ENCODE assay signal across 8 cellular contexts in genomic region chr20:53587157-53587703, GRCh38. TPM values are rescaled to one million over a fixed set of nuclear protein-coding genes. Genes with fewer than 3 reads are reported as not detected.
A peak's percentile ranks its signal among the peaks of the same experiment; 100 is the strongest.
DNase-seq lines count a peak whose midpoint lies in the region; ATAC-seq, FAIRE-seq and TF ChIP-seq lines count a peak whose summit lies in the region.
"Not testable (repeated sequence)": the region's sequence is repeated elsewhere in the genome, so short reads cannot be mapped to it uniquely, and the experiment has no call there.

No MANE protein-coding gene starts in this region.

- H3K4me3 ChIP-seq in CD8-positive, alpha-beta memory T cell (ENCODE audit: low read length); K562; iPS-20b (ENCODE audit: low read length); upper lobe of right lung: not testable (repeated sequence)

- BruUV-seq in K562 (replicated peaks; lab: Mats Ljungman, UMichigan), result not testable (repeated sequence)

- TF ChIP-seq POLR2A in K562 (conservative IDR thresholded peaks at IDR 0.05), result not testable (repeated sequence)

- TF ChIP-seq RAD21 in K562 (CRISPR knock-in tag; conservative IDR thresholded peaks at IDR 0.05 in 1 of 2, IDR thresholded peaks at IDR 0.05 in 1 of 2), result not testable (repeated sequence)

- peak overlapping the region; percentile 81 to 96 (median 88) for H3K4me3 Mint-ChIP-seq in CD8-positive, alpha-beta memory T cell
- H3K4me3 Mint-ChIP-seq in IgD-negative memory B cell (peak overlapping the region in 3 of 4 donors; percentile 54 to 89 (median 78)), T-cell (peak overlapping the region; percentile 71 to 90 (median 75))
- peak overlapping the region; percentile 29 for H3K4me3 Mint-ChIP-seq in activated T-cell treated with anti-CD3 and anti-CD28 coated beads, Interleukin-2, amount 50 U/mL, for 4 hours
- H3K4me3 Mint-ChIP-seq in osteocyte (ENCODE audit: unreplicated experiment), result not testable (repeated sequence)

- H3K27me3 ChIP-seq in CD8-positive, alpha-beta memory T cell (ENCODE audit: insufficient read depth, low read length, poor library complexity, severe bottlenecking); K562 (ENCODE audit: control insufficient read depth in 2 of 2, insufficient read depth in 2 of 2, low read length in 2 of 2); iPS-20b (ENCODE audit: insufficient read depth, low read length); upper lobe of right lung: not testable (repeated sequence)

- H4K20me1 ChIP-seq in K562 (replicated peaks; ENCODE audit: control insufficient read depth, insufficient read depth, low read length), result not testable (repeated sequence)

- H3K27ac Mint-ChIP-seq in CD8-positive, alpha-beta memory T cell, result peak overlapping the region; percentile 90 to 97 (median 94)
- peak overlapping the region; percentile 87 to 96 (median 95) for H3K27ac Mint-ChIP-seq in IgD-negative memory B cell
- H3K27ac Mint-ChIP-seq in T-cell, result peak overlapping the region; percentile 95
- H3K27ac Mint-ChIP-seq in osteocyte (ENCODE audit: unreplicated experiment), result peak overlapping the region; percentile 88

- peaks cover 48% of the 10 kb centered on the region for H3K4me1 ChIP-seq in CD8-positive, alpha-beta memory T cell (ENCODE audit: insufficient read depth, low read length)
- not testable (repeated sequence) for H3K4me1 ChIP-seq in K562 (replicated peaks in 1 of 2; ENCODE audit: control insufficient read depth in 2 of 2, insufficient read depth in 2 of 2, low read length in 2 of 2)
- H3K4me1 ChIP-seq in iPS-20b (ENCODE audit: insufficient read depth, low read length), result peaks cover 25% of the 10 kb centered on the region
- peaks cover 39% of the 10 kb centered on the region for H3K4me1 ChIP-seq in upper lobe of right lung

- POLR2A ChIA-PET in CD8-positive, alpha-beta memory T cell (lab: Charles Lee), result interaction anchor here (0.5 kb wide), 1 partner anchor 96 kb away, joined by 5 read pairs; no protein-coding TSS in a partner anchor
- POLR2A ChIA-PET in T-cell (lab: Charles Lee), result interaction anchor here (0.6 kb wide), 2 partner anchors 20 to 97 kb away, joined by 5 to 8 read pairs; no protein-coding TSS in a partner anchor
- POLR2A ChIA-PET in K562 (lab: Yijun Ruan, JAX), result interaction anchor here (0.9 kb wide), 1 partner anchor 164 kb away, joined by 3 read pairs; no protein-coding TSS in a partner anchor

- H3K27me3 Mint-ChIP-seq in CD8-positive, alpha-beta memory T cell; IgD-negative memory B cell; T-cell; activated T-cell treated with anti-CD3 and anti-CD28 coated beads, Interleukin-2, amount 50 U/mL, for 4 hours (ENCODE audit: low read depth); osteocyte (ENCODE audit: unreplicated experiment): not testable (repeated sequence)

- H3K36me3 Mint-ChIP-seq in CD8-positive, alpha-beta memory T cell, result peaks cover 4 to 17% (median 8%) of the 10 kb centered on the region in 3 donors
- not testable (repeated sequence) for H3K36me3 Mint-ChIP-seq in IgD-negative memory B cell; T-cell; activated T-cell treated with anti-CD3 and anti-CD28 coated beads, Interleukin-2, amount 50 U/mL, for 4 hours (ENCODE audit: insufficient read depth)
- peaks cover 11% of the 10 kb centered on the region for H3K36me3 Mint-ChIP-seq in osteocyte (ENCODE audit: unreplicated experiment)

- TF ChIP-seq CTCF in K562 (IDR thresholded peaks at IDR 0.05 in 2 of 3, conservative IDR thresholded peaks at IDR 0.05 in 1 of 3; ENCODE audit: insufficient read depth in 2 of 3, low read depth in 1 of 3, low read length in 3 of 3); osteocyte (IDR thresholded peaks at IDR 0.05); upper lobe of right lung (IDR thresholded peaks at IDR 0.05): not testable (repeated sequence)

- H3K27ac ChIP-seq in CD8-positive, alpha-beta memory T cell (ENCODE audit: low read depth, low read length), result peak overlapping the region; percentile 24
- peak overlapping the region; percentile 2; the same call in 1 of the 3 replicates for H3K27ac ChIP-seq in K562 (ENCODE audit: extremely low read depth, low read depth, low read length)
- not testable (repeated sequence) for H3K27ac ChIP-seq in iPS-20b (ENCODE audit: low read length)
- peak overlapping the region; percentile 24 for H3K27ac ChIP-seq in upper lobe of right lung

- not testable (repeated sequence) for TF ChIP-seq EP300 in K562 (IDR thresholded peaks at IDR 0.05; ENCODE audit: low read length)

- WGBS in K562 (ENCODE audit: insufficient coverage, low coverage, missing lambda C conversion rate), result 24% methylated on average over 1 of the region's 1 CpG

- not testable (repeated sequence) for H3K9me1 ChIP-seq in K562 (ENCODE audit: control insufficient read depth, insufficient read depth, low read length)

- not testable (repeated sequence) for H3K9me3 ChIP-seq in CD8-positive, alpha-beta memory T cell (ENCODE audit: low read length); K562 (replicated peaks; ENCODE audit: control insufficient read depth, insufficient read depth, low read depth, low read length); iPS-20b (ENCODE audit: insufficient read depth, low read depth, low read length); upper lobe of right lung

- peaks cover 69 to 92% (median 79%) of the 10 kb centered on the region in 3 donors for H3K4me1 Mint-ChIP-seq in CD8-positive, alpha-beta memory T cell
- H3K4me1 Mint-ChIP-seq in IgD-negative memory B cell (peaks cover 49 to 54% (median 50%) of the 10 kb centered on the region in 3 donors), T-cell (peaks cover 69 to 89% (median 69%) of the 10 kb centered on the region in 3 donors), osteocyte (ENCODE audit: unreplicated experiment) (peaks cover 85% of the 10 kb centered on the region)
- peaks cover 72% of the 10 kb centered on the region for H3K4me1 Mint-ChIP-seq in activated T-cell treated with anti-CD3 and anti-CD28 coated beads, Interleukin-2, amount 50 U/mL, for 4 hours (ENCODE audit: low read depth)

- in situ Hi-C loops in K562 (cut with MboI), result not testable (repeated sequence)

- peak overlapping the region; percentile 29; the same call in 1 of the 2 replicates for H3K4me2 ChIP-seq in K562 (ENCODE audit: insufficient read depth, low read length)

- not testable (repeated sequence) for H3K9me3 Mint-ChIP-seq in CD8-positive, alpha-beta memory T cell; IgD-negative memory B cell; T-cell; activated T-cell treated with anti-CD3 and anti-CD28 coated beads, Interleukin-2, amount 50 U/mL, for 4 hours; osteocyte (ENCODE audit: unreplicated experiment)

- H2AFZ ChIP-seq in K562 (ENCODE audit: low read depth, low read length), result not testable (repeated sequence)

- intact Hi-C loops in K562 (cut with micrococcal nuclease); upper lobe of right lung (cut with DNase I): not testable (repeated sequence)

- not testable (repeated sequence) for FAIRE-seq in K562 (lab: Jason Lieb, UNC)

- H3K79me2 ChIP-seq in K562 (ENCODE audit: control insufficient read depth, insufficient read depth, low read length), result peaks cover 97% of the 10 kb centered on the region

- H3K9ac ChIP-seq in K562 (ENCODE audit: insufficient read depth in 1 of 2, low read depth in 2 of 2, low read length in 2 of 2) (peak overlapping the region in 1 of 2 experiments; percentile 44; a peak in 1 of 4 replicates), iPS-20b (ENCODE audit: low read depth, low read length) (peak overlapping the region; percentile 52; the same call in 1 of the 2 replicates)

- not testable (repeated sequence) for H3K36me3 ChIP-seq in CD8-positive, alpha-beta memory T cell (ENCODE audit: insufficient read depth, low read length); upper lobe of right lung
- H3K36me3 ChIP-seq in K562 (ENCODE audit: control insufficient read depth, insufficient read depth, low read length) (peaks cover 19% of the 10 kb centered on the region), iPS-20b (ENCODE audit: insufficient read depth, low read depth, low read length) (peaks cover 10% of the 10 kb centered on the region)

- CTCF ChIA-PET in CD8-positive, alpha-beta memory T cell (lab: Charles Lee), result interaction anchor here (0.9 kb wide), 1 partner anchor 316 kb away, joined by 3 read pairs; no protein-coding TSS in a partner anchor
- CTCF ChIA-PET in T-cell (lab: Charles Lee), result interaction anchor here in 1 of 2 donors (0.6 kb wide), 1 partner anchor 22 kb away, joined by 3 read pairs; no protein-coding TSS in a partner anchor
- CTCF ChIA-PET in K562 (lab: Yijun Ruan, JAX; ENCODE audit: low intra/inter-chr PET ratio), result interaction anchor here (0.6 kb wide), 1 partner anchor 26 kb away, joined by 4 read pairs; no protein-coding TSS in a partner anchor

- DNase-seq in CD8-positive, alpha-beta memory T cell; T-cell; activated T-cell treated with anti-CD3 and anti-CD28 coated beads, Interleukin-2, amount 50 U/mL, for 4 hours; K562 (ENCODE audit: extremely low read depth in 1 of 4, low spot score in 3 of 4); osteocyte (ENCODE audit: extremely low spot score, unreplicated experiment); upper lobe of right lung: not testable (repeated sequence)

- ATAC-seq in T-cell (replicated peaks in 1 of 4); activated T-cell treated with anti-CD3 and anti-CD28 coated beads, Interleukin-2, amount 50 U/mL, for 4 hours; K562; upper lobe of right lung: not testable (repeated sequence)

RNA-seq across cellular contexts. Expression of gene ZNF217, which starts 6.4 kb away (rescaled TPM):
- total RNA-seq in CD8-positive, alpha-beta memory T cell, result 10 to 100 TPM; 52.5 to 54.3 TPM
- 24.0 TPM for polyA plus RNA-seq in CD8-positive, alpha-beta memory T cell
- polyA plus RNA-seq in IgD-negative memory B cell, result 29.9 TPM
- total RNA-seq in T-cell, result 10 to 100 TPM; 57.6 to 92.4 (median 87.5) TPM
- total RNA-seq in activated T-cell treated with anti-CD3 and anti-CD28 coated beads, Interleukin-2, amount 50 U/mL, for 4 hours, result 10 to 100 TPM; 25.9 to 27.8 (median 26.4) TPM
- 27.8 and 53.4 TPM in 2 replicates for total RNA-seq in K562 (2011; cell fraction: chromatin; rRNA removed; ENCODE audit: low replicate concordance)
- 21.3 and 24.7 TPM in 2 replicates for total RNA-seq in K562 (2011; cell fraction: nucleolus; rRNA removed)
- 26.2 and 28.5 TPM in 2 replicates for total RNA-seq in K562 (2011; cell fraction: nucleoplasm; rRNA removed)
- total RNA-seq in K562 (2014; rRNA removed), result 16.8 and 17.7 TPM in 2 replicates
- total RNA-seq in K562 (2014; rRNA removed; fragmentation: Illumina TruSeq; extraction: Trizol), result 23.4 and 25.0 TPM in 2 replicates
- total RNA-seq in K562 (2015; rRNA removed; fragmentation: Illumina TruSeq; extraction: Trizol), result 18.7 and 21.8 TPM in 2 replicates
- 39.7 and 41.8 TPM in 2 replicates for total RNA-seq in K562 (2021)
- 11.4 and 12.9 TPM in 2 replicates for polyA plus RNA-seq in K562 (2011; rRNA removed)
- polyA plus RNA-seq in K562 (2011; cell fraction: cytosol; rRNA removed), result 6.8 and 8.6 TPM in 2 replicates
- polyA plus RNA-seq in K562 (2011; cell fraction: nucleus; rRNA removed), result 19.8 and 24.3 TPM in 2 replicates
- 17.7 and 21.1 TPM in 2 replicates for polyA plus RNA-seq in K562 (2012)
- polyA plus RNA-seq in K562 (2014; fragmentation: Illumina TruSeq; extraction: Trizol), result 19.3 and 26.7 TPM in 2 replicates
- 1 to 10 TPM; 3.0 to 7.1 TPM for polyA plus RNA-seq in K562 (2014; fragmentation: Nextera tagmentation; extraction: Ambion mirVana)
- 16.0 and 23.5 TPM in 2 replicates for polyA plus RNA-seq in K562 (2014; rRNA removed)
- 36.2 and 44.6 TPM in 2 replicates for polyA minus RNA-seq in K562 (2011; rRNA and poly(A)+ RNA removed)
- 21.7 and 25.7 TPM in 2 replicates for polyA minus RNA-seq in K562 (2011; cell fraction: cytosol; rRNA and poly(A)+ RNA removed)
- polyA minus RNA-seq in K562 (2011; cell fraction: nucleus; rRNA and poly(A)+ RNA removed), result 19.7 and 29.4 TPM in 2 replicates
- total RNA-seq in osteocyte, result 44.3 and 47.2 TPM in 2 replicates
- 30.9 TPM for total RNA-seq in upper lobe of right lung
